In the genomic region with DNA sequence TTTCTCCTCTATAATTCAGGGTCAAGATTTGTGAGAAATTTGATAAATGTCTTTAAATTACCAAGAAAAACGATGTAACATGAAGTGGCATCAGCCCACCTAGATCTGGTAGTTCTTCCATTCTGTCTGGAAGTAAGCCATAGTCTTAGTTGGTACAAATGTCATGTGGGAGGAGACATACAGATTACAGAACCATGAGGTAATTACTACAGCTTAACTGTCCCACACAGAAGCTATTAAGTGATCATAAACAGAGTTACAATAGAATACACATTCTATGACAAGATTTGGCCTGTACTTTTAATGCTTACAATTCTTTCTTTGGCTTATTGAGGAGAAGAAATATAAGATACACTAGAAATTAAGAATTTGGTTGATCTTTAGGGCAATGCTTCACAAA, we compare ENCODE assay signal across 25 cellular contexts. TPM values are rescaled to one million over a fixed set of nuclear protein-coding genes. Genes with fewer than 3 reads are reported as not detected.
"Had no signal": no experiment of that assay in that cellular context is flagged by ENCODE, and none has a peak within 500 bp of the region (broad histone marks: within the 10 kb centered on the region; RNA-seq: fewer than 3 reads in every experiment).

No MANE protein-coding gene starts in this region.

- H3K9me3 ChIP-seq: gastroesophageal sphincter, mucosa of descending colon, thoracic aorta had no signal

- H3K4me3 ChIP-seq: coronary artery, dorsolateral prefrontal cortex, gastroesophageal sphincter, hepatocyte, mucosa of descending colon, skin epidermis, thoracic aorta had no signal

- H3K36me3 ChIP-seq: brain microvascular endothelial cell, gastroesophageal sphincter, thoracic aorta had no signal

- ATAC-seq: gastroesophageal sphincter; left ventricle myocardium superior; mucosa of descending colon; natural killer cell treated with Interleukin-12 subunit alpha and Interleukin-12 subunit beta and Interleukin-15 and Interleukin-18, amount 100 ng/mL, for 72 hours; right cardiac atrium; stimulated activated effector memory CD8-positive, alpha-beta T cell treated with anti-CD3 and anti-CD28 coated beads, Interleukin-12 subunit alpha, Interleukin-12 subunit beta, amount 100 ng/mL, for 72 hours had no signal

- DNase-seq: activated CD4-positive, alpha-beta memory T cell treated with anti-CD3 and anti-CD28 coated beads for 36 hours; activated CD4-positive, alpha-beta T cell treated with anti-CD3 and anti-CD28 coated beads, Interleukin-2, amount 10 ng/mL, durations not matched to agents 24 days and 14 days; activated CD8-positive, alpha-beta memory T cell treated with anti-CD3 and anti-CD28 coated beads, Interleukin-2, amount 50 U/mL, for 4 hours; activated gamma-delta T cell; activated naive CD4-positive, alpha-beta T cell treated with anti-CD3 and anti-CD28 coated beads, Interleukin-2, amount 10 ng/mL, durations not matched to agents 7 days and 5 days; activated naive CD8-positive, alpha-beta T cell treated with anti-CD3 and anti-CD28 coated beads, Interleukin-2, amount 10 ng/mL, durations not matched to agents 7 days and 5 days; activated T-cell treated with anti-CD3 and anti-CD28 coated beads, Interleukin-2, amount 50 U/mL, for 1 hour; brain microvascular endothelial cell; dorsolateral prefrontal cortex; effector memory CD4-positive, alpha-beta T cell; islet precursor cell; left ventricle myocardium superior; mucosa of descending colon; right cardiac atrium; stimulated activated CD4-positive, alpha-beta T cell treated with anti-CD3 and anti-CD28 coated beads, Interleukin-12 subunit alpha, Interleukin-12 subunit beta, amount 100 ng/mL, for 4 hours; stimulated activated CD4-positive, alpha-beta T cell treated with anti-CD3 and anti-CD28 coated beads, Interleukin-4, amount 100 ng/mL, for 24 hours had no signal

- H3K27me3 ChIP-seq: brain microvascular endothelial cell had no signal

- H3K27ac ChIP-seq: brain microvascular endothelial cell, coronary artery, dorsolateral prefrontal cortex, gastroesophageal sphincter, hepatocyte, skin epidermis, thoracic aorta, VCaP had no signal

RNA-seq across cellular contexts. Expression of a gene that starts 13.7 kb away (rescaled TPM):
- total RNA-seq: activated CD4-positive, alpha-beta memory T cell treated with anti-CD3 and anti-CD28 coated beads for 36 hours; activated CD8-positive, alpha-beta memory T cell treated with anti-CD3 and anti-CD28 coated beads for 36 hours; activated naive CD8-positive, alpha-beta T cell treated with anti-CD3 and anti-CD28 coated beads, Interleukin-2, amount 10 ng/mL, durations not matched to agents 7 days and 5 days; left ventricle myocardium superior; natural killer cell treated with Interleukin-12 subunit alpha and Interleukin-12 subunit beta and Interleukin-15 and Interleukin-18, amount 100 ng/mL, for 72 hours; right cardiac atrium had no signal
